In genomic region chr12:97181571-97182265, GRCh38 we compare ENCODE assay signal across 22 cellular contexts.
"Had no signal": no experiment of that assay in that cellular context is flagged by ENCODE, and none has a peak within 500 bp of the region (broad histone marks: within the 10 kb centered on the region; RNA-seq: fewer than 3 reads in every experiment).

No MANE protein-coding gene starts in this region.

- DNase-seq: effector memory CD8-positive, alpha-beta T cell; esophagus squamous epithelium; foreskin fibroblast; head of caudate nucleus; kidney glomerular epithelial cell; naive thymus-derived CD4-positive, alpha-beta T cell; nucleus accumbens; ovary; right cardiac atrium; small intestine; stimulated activated CD4-positive, alpha-beta T cell treated with anti-CD3 and anti-CD28 coated beads, Interleukin-12 subunit alpha, Interleukin-12 subunit beta, amount 100 ng/mL, for 4 hours; stimulated activated CD4-positive, alpha-beta T cell treated with anti-CD3 and anti-CD28 coated beads, Interleukin-4, amount 100 ng/mL, for 1 hour; stimulated activated CD8-positive, alpha-beta memory T cell treated with anti-CD3 and anti-CD28 coated beads, Interleukin-4, amount 100 ng/mL, for 48 hours; stimulated activated naive CD8-positive, alpha-beta T cell treated with anti-CD3 and anti-CD28 coated beads, Interleukin-15, Interleukin-2, amounts not matched to agents 100 U/mL and 50 U/mL, for 24 hours; thyroid gland; upper lobe of left lung; uterus had no signal

- H3K27ac Mint-ChIP-seq: dendritic cell treated with granulocyte-macrophage colony-stimulating factor and Interleukin-4, amounts not matched to agents 40 ng/mL and 50 ng/mL, for 4 days; effector memory CD8-positive, alpha-beta T cell; naive thymus-derived CD4-positive, alpha-beta T cell; stimulated activated effector memory CD8-positive, alpha-beta T cell treated with anti-CD3 and anti-CD28 coated beads, Interleukin-12 subunit alpha, Interleukin-12 subunit beta, amount 100 ng/mL, for 72 hours had no signal

- H3K36me3 Mint-ChIP-seq: stimulated activated effector memory CD8-positive, alpha-beta T cell treated with anti-CD3 and anti-CD28 coated beads, Interleukin-12 subunit alpha, Interleukin-12 subunit beta, amount 100 ng/mL, for 72 hours had no signal

- H3K4me1 ChIP-seq: esophagus squamous epithelium, suprapubic skin, thyroid gland, upper lobe of left lung, uterus had no signal

- ATAC-seq: effector memory CD8-positive, alpha-beta T cell; left lobe of liver; naive thymus-derived CD4-positive, alpha-beta T cell; right cardiac atrium; stimulated activated effector memory CD8-positive, alpha-beta T cell treated with anti-CD3 and anti-CD28 coated beads, Interleukin-12 subunit alpha, Interleukin-12 subunit beta, amount 100 ng/mL, for 72 hours; stimulated activated naive CD8-positive, alpha-beta T cell treated with anti-CD3 and anti-CD28 coated beads, Interleukin-15, Interleukin-2, amounts not matched to agents 100 U/mL and 50 U/mL, for 24 hours had no signal

- H3K9me3 Mint-ChIP-seq: stimulated activated effector memory CD8-positive, alpha-beta T cell treated with anti-CD3 and anti-CD28 coated beads, Interleukin-12 subunit alpha, Interleukin-12 subunit beta, amount 100 ng/mL, for 72 hours had no signal

- H3K4me3 Mint-ChIP-seq: dendritic cell treated with granulocyte-macrophage colony-stimulating factor and Interleukin-4, amounts not matched to agents 40 ng/mL and 50 ng/mL, for 4 days; effector memory CD8-positive, alpha-beta T cell; naive thymus-derived CD4-positive, alpha-beta T cell; stimulated activated effector memory CD8-positive, alpha-beta T cell treated with anti-CD3 and anti-CD28 coated beads, Interleukin-12 subunit alpha, Interleukin-12 subunit beta, amount 100 ng/mL, for 72 hours had no signal

- FAIRE-seq: small intestine had no signal

- H3K27me3 ChIP-seq: esophagus squamous epithelium, hepatocyte, ovary, suprapubic skin, thyroid gland, upper lobe of left lung, uterus had no signal

- H3K4me2 ChIP-seq: hepatocyte had no signal

- H3K27ac ChIP-seq: esophagus squamous epithelium, hepatocyte, ovary, suprapubic skin, thyroid gland, upper lobe of left lung, uterus had no signal

- H3K79me2 ChIP-seq: hepatocyte had no signal

- H3K4me3 ChIP-seq: esophagus squamous epithelium, hepatocyte, ovary, suprapubic skin, thyroid gland, upper lobe of left lung, uterus had no signal

- H2AFZ ChIP-seq: hepatocyte had no signal

- H3K4me1 Mint-ChIP-seq: naive thymus-derived CD4-positive, alpha-beta T cell; stimulated activated effector memory CD8-positive, alpha-beta T cell treated with anti-CD3 and anti-CD28 coated beads, Interleukin-12 subunit alpha, Interleukin-12 subunit beta, amount 100 ng/mL, for 72 hours had no signal

- H3K27me3 Mint-ChIP-seq: dendritic cell treated with granulocyte-macrophage colony-stimulating factor and Interleukin-4, amounts not matched to agents 40 ng/mL and 50 ng/mL, for 4 days had no signal

- H3K9me3 ChIP-seq: esophagus squamous epithelium, ovary, thyroid gland, upper lobe of left lung, uterus had no signal

- H3K36me3 ChIP-seq: esophagus squamous epithelium, ovary, suprapubic skin, thyroid gland, upper lobe of left lung, uterus had no signal
